Comparison of ENCODE assay signal across 26 cellular contexts in genomic region chr4:13704761-13705160, GRCh38.
DNase-seq lines count a peak whose midpoint lies in the region; ATAC-seq, FAIRE-seq and TF ChIP-seq lines count a peak whose summit lies in the region.
"Had no signal": no experiment of that assay in that cellular context is flagged by ENCODE, and none has a peak within 500 bp of the region (broad histone marks: within the 10 kb centered on the region; RNA-seq: fewer than 3 reads in every experiment).

No MANE protein-coding gene starts in this region.

- in situ Hi-C loops in mammary epithelial cell (cut with MboI; ENCODE audit: low sequenced_read_pairs in 2 of 2) = no loop called here

- H3K9me3 ChIP-seq in left ventricle myocardium inferior (replicated peaks) (no peaks in the 10 kb centered on the region), mammary epithelial cell (replicated peaks; ENCODE audit: insufficient read depth, low read length) (no peaks in the 10 kb centered on the region), kidney (ENCODE audit: control insufficient read depth in 1 of 2, low read length in 2 of 2) (no peaks in the 10 kb centered on the region), smooth muscle cell (replicated peaks; ENCODE audit: low read depth) (no peaks in the 10 kb centered on the region), tibial nerve (no peaks in the 10 kb centered on the region)
- H3K9me3 ChIP-seq: gastrocnemius medialis, thyroid gland had no signal

- intact Hi-C loops in left ventricle myocardium inferior (cut with micrococcal nuclease) (no loop called here), Right ventricle myocardium superior (cut with DNase I) (no loop called here), mammary epithelial cell (cut with micrococcal nuclease) (loop anchor here (5.0 to 10.0 kb wide), 6 partner anchors 78 to 1300 kb away; partner anchors contain the start of genes CPEB2 and RAB28), kidney (cut with DNase I) (no loop called here), head of caudate nucleus (cut with DNase I) (no loop called here)

- H2AFZ ChIP-seq in mammary epithelial cell (ENCODE audit: low read depth, low read length) (peak overlapping the region; percentile 45), smooth muscle cell (ENCODE audit: low read depth) (no peak overlapping the region)

- H3K36me3 ChIP-seq in left ventricle myocardium inferior (no peaks in the 10 kb centered on the region), mammary epithelial cell (ENCODE audit: insufficient read depth, low read length) (no peaks in the 10 kb centered on the region), kidney (ENCODE audit: control insufficient read depth in 1 of 2, insufficient read depth in 2 of 2, low read length in 2 of 2) (no peaks in the 10 kb centered on the region), smooth muscle cell (ENCODE audit: low read depth) (no peaks in the 10 kb centered on the region), tibial nerve (no peaks in the 10 kb centered on the region)
- H3K36me3 ChIP-seq: gastrocnemius medialis, thyroid gland had no signal

- no peak for TF ChIP-seq POLR2A in tibial nerve (IDR thresholded peaks at IDR 0.05)

- H3K4me1 ChIP-seq in left ventricle myocardium inferior (peaks cover 35% of the 10 kb centered on the region), mammary epithelial cell (ENCODE audit: insufficient read depth, low read length) (peaks cover 58% of the 10 kb centered on the region), kidney (ENCODE audit: control insufficient read depth in 1 of 2, insufficient read depth in 1 of 2, low read depth in 1 of 2, low read length in 2 of 2) (peaks cover 21 to 41% of the 10 kb centered on the region in 2 donors), smooth muscle cell (ENCODE audit: low read depth) (no peaks in the 10 kb centered on the region), tibial nerve (no peaks in the 10 kb centered on the region)
- H3K4me1 ChIP-seq: gastrocnemius medialis, thyroid gland had no signal

- H3K27me3 ChIP-seq in left ventricle myocardium inferior (ENCODE audit: low read depth) (no peaks in the 10 kb centered on the region), mammary epithelial cell (ENCODE audit: insufficient read depth, low read length) (no peaks in the 10 kb centered on the region), smooth muscle cell (ENCODE audit: low read depth) (no peaks in the 10 kb centered on the region), tibial nerve (no peaks in the 10 kb centered on the region)
- H3K27me3 ChIP-seq: gastrocnemius medialis, thyroid gland had no signal

- CTCF ChIA-PET in mammary epithelial cell (lab: Charles Lee; ENCODE audit: low non-redundant PET) = no interaction called here

- ATAC-seq in Right ventricle myocardium superior (ENCODE audit: poor library complexity) = no peak
- no peak for ATAC-seq in GM21423 (IDR thresholded peaks at IDR 0.05; ENCODE audit: unreplicated experiment)
- ATAC-seq: activated CD8-positive, alpha-beta memory T cell treated with anti-CD3 and anti-CD28 coated beads, Interleukin-2, amount 10 ng/mL, durations not matched to agents 7 days and 5 days; HCT116; stimulated activated naive CD8-positive, alpha-beta T cell treated with anti-CD3 and anti-CD28 coated beads, Interleukin-15, amount 100 ng/mL, for 72 hours; WTC11 had no signal

- peak overlapping the region; percentile 87 for H3K27ac ChIP-seq in left ventricle myocardium inferior (replicated peaks)
- H3K27ac ChIP-seq in mammary epithelial cell (ENCODE audit: insufficient read depth, low read depth, low read length) = peak overlapping the region; percentile 91
- peak overlapping the region; percentile 79 to 97 for H3K27ac ChIP-seq in kidney (ENCODE audit: low read depth in 2 of 2, low read length in 2 of 2)
- peak overlapping the region; percentile 89 for H3K27ac ChIP-seq in smooth muscle cell (ENCODE audit: low read depth)
- H3K27ac ChIP-seq in tibial nerve = peak overlapping the region in 2 of 4 donors; percentile 17
- H3K27ac ChIP-seq: coronary artery, gastrocnemius medialis, KMS-11, thyroid gland had no signal

- H3K9ac ChIP-seq in mammary epithelial cell (ENCODE audit: insufficient read depth, low read length) (no peak overlapping the region), kidney (ENCODE audit: low read length in 2 of 2) (peak overlapping the region in 1 of 2 donors; percentile 47), smooth muscle cell (ENCODE audit: low read depth) (no peak overlapping the region)
- H3K9ac ChIP-seq: KMS-11 had no signal

- no TSS peak for BruUV-seq in mammary epithelial cell (replicated peaks; lab: Mats Ljungman, UMichigan)

- TF ChIP-seq CTCF in left ventricle myocardium inferior (IDR thresholded peaks at IDR 0.05; ENCODE audit: borderline replicate concordance) = no peak
- no peak for TF ChIP-seq CTCF in mammary epithelial cell (conservative IDR thresholded peaks at IDR 0.05 in 1 of 2, IDR thresholded peaks at IDR 0.05 in 1 of 2; ENCODE audit: extremely low read depth in 1 of 2, insufficient read depth in 1 of 2, low read depth in 1 of 2, low read length in 2 of 2)
- TF ChIP-seq CTCF in kidney (IDR thresholded peaks at IDR 0.05; ENCODE audit: borderline replicate concordance, extremely low read depth, insufficient read depth) = no peak
- TF ChIP-seq CTCF in smooth muscle cell (IDR thresholded peaks at IDR 0.05; ENCODE audit: borderline replicate concordance, insufficient read depth, poor library complexity, severe bottlenecking) = no peak
- no peak for TF ChIP-seq CTCF in tibial nerve (IDR thresholded peaks at IDR 0.05)

- dilution Hi-C loops in mammary epithelial cell (cut with HindIII; ENCODE audit: low sequenced_read_pairs) = no loop called here

- H3F3A ChIP-seq in smooth muscle cell (ENCODE audit: low read depth) = no peaks in the 10 kb centered on the region

- DNase-seq in left ventricle myocardium inferior (no peak), Right ventricle myocardium superior (no peak), mammary epithelial cell (peak; percentile 37), kidney (no peak), smooth muscle cell (lab: John Stamatoyannopoulos, UW; ENCODE audit: unreplicated experiment) (no peak), head of caudate nucleus (no peak), tibial nerve (ENCODE audit: low spot score in 2 of 2) (no peak)
- DNase-seq: activated CD8-positive, alpha-beta memory T cell treated with anti-CD3 and anti-CD28 coated beads, Interleukin-2, amount 10 ng/mL, durations not matched to agents 7 days and 5 days; activated naive CD4-positive, alpha-beta T cell treated with anti-CD3 and anti-CD28 coated beads, Interleukin-2, amount 50 U/mL, for 16 hours; AML-193; amniotic stem cell; CD4-positive, alpha-beta T cell; endodermal cell; gastrocnemius medialis; NCI-H2107; posterior cingulate gyrus; stimulated activated naive CD8-positive, alpha-beta T cell treated with anti-CD3 and anti-CD28 coated beads, Interleukin-15, amount 100 ng/mL, for 72 hours; SW 1271; T-helper 9 cell had no signal

- no peak for TF ChIP-seq EP300 in tibial nerve (IDR thresholded peaks at IDR 0.05)

- no peak overlapping the region for H3K4me3 ChIP-seq in left ventricle myocardium inferior
- H3K4me3 ChIP-seq in mammary epithelial cell (replicated peaks in 1 of 3; ENCODE audit: insufficient read depth in 1 of 3, low read depth in 2 of 3, low read length in 3 of 3) = no peak overlapping the region
- no peak overlapping the region for H3K4me3 ChIP-seq in kidney (ENCODE audit: low read length in 2 of 2)
- no peak overlapping the region for H3K4me3 ChIP-seq in smooth muscle cell
- H3K4me3 ChIP-seq in tibial nerve = no peak overlapping the region
- H3K4me3 ChIP-seq: coronary artery, gastrocnemius medialis, thyroid gland had no signal

- no peaks in the 10 kb centered on the region for H4K20me1 ChIP-seq in mammary epithelial cell (ENCODE audit: insufficient read depth, low read length)
- no peaks in the 10 kb centered on the region for H4K20me1 ChIP-seq in smooth muscle cell (ENCODE audit: low read depth)

- no peak for FAIRE-seq in kidney (lab: Jason Lieb, UNC)
- FAIRE-seq: A204.1 had no signal

- no peaks in the 10 kb centered on the region for H3K79me2 ChIP-seq in mammary epithelial cell (ENCODE audit: insufficient read depth, low read length)
- no peaks in the 10 kb centered on the region for H3K79me2 ChIP-seq in smooth muscle cell (ENCODE audit: low read depth)

- peak overlapping the region; percentile 79 for H3K4me2 ChIP-seq in mammary epithelial cell (ENCODE audit: insufficient read depth, low read depth, low read length)
- no peak overlapping the region for H3K4me2 ChIP-seq in smooth muscle cell
- H3K4me2 ChIP-seq: KMS-11 had no signal
